In genomic region chr16:48636521-48636920, GRCh38 we compare ENCODE assay signal across 8 cellular contexts.
"Had no signal": no experiment of that assay in that cellular context is flagged by ENCODE, and none has a peak within 500 bp of the region (broad histone marks: within the 10 kb centered on the region; RNA-seq: fewer than 3 reads in every experiment).

No MANE protein-coding gene starts in this region.

- ATAC-seq: HCT116 had no signal

- H3K27ac ChIP-seq: GM23248 had no signal

- H3K4me1 ChIP-seq: HAP-1 had no signal

- DNase-seq: GM23248, GOT3, H7, HFFc6, KG1 had no signal

- FAIRE-seq: HTR-8/SVneo had no signal

- H3K9me3 ChIP-seq: HAP-1 had no signal

- H3K4me3 ChIP-seq: GM23248, HAP-1 had no signal

- H3K9ac ChIP-seq: GM23248 had no signal

- H2AFZ ChIP-seq: GM23248 had no signal

- H3K36me3 ChIP-seq: HAP-1 had no signal
